ENCODE assay signal across 8 cellular contexts in the genomic region with DNA sequence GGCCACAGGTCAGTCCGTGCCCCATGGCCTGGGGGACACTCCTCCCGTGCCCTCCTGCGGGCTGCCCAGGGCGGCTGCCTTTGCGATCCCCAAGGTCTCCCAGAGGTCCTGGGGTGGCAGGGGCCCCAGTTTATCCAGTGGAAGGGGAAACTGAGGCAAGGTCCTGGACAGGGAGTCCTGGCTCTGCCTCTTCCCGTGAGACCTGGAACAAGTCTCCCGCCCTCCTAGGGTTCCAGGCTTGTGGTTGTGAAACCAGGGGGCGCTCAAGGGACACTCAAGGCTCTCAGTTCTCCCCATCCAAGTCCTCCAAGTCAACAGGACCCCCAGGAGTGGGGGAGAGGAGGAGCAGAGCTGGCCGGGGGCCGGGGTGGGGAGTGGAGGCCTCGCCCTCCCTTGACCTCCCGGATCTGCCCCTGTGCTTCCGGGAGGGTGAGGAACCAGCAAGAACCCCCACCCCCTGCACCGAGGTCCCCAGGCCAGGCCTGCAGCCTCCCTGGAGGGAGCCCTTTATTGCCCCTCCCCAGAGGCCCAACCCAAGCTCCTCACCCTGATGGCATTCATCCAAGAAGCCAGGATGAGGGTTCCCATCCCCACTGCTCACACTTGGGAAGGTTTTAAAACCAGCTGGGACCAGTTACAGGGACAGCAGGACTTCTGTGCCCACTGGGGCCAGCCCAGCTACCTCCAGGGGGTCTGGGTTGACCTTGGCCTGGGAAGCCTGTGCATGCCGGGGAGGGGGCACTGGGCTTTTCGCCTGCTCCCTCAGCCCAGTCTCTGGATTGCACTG. TPM values are rescaled to one million over a fixed set of nuclear protein-coding genes. Genes with fewer than 3 reads are reported as not detected.
DNase-seq lines count a peak whose midpoint lies in the region; ATAC-seq and TF ChIP-seq lines count a peak whose summit lies in the region.

No MANE protein-coding gene starts in this region.

- DNase-seq in EH (ENCODE audit: low read depth), result peak; percentile 25
- peak in 1 of 2 experiments; percentile 12 for DNase-seq in HL-60 (ENCODE audit: low read depth in 1 of 2, low spot score in 1 of 2)
- peak; percentile 34 for DNase-seq in UCSD-AML1 (lab: John Stamatoyannopoulos, UW; ENCODE audit: unreplicated experiment)
- no peak for DNase-seq in kidney epithelial cell (ENCODE audit: low read depth)
- DNase-seq in NCI-H2227 treated with DMSO at 0.1 percent for 48 hours (lab: John Stamatoyannopoulos, UW), result no peak
- DNase-seq in GM19240 (ENCODE audit: insufficient read length, low spot score), result no peak

- H3K36me3 ChIP-seq in kidney epithelial cell (ENCODE audit: control insufficient read depth, insufficient read depth, low read length), result no peaks in the 10 kb centered on the region

- H3K27ac ChIP-seq in HL-60 (replicated peaks), result no peak overlapping the region

- ATAC-seq in HG03439 (IDR thresholded peaks at IDR 0.05; ENCODE audit: unreplicated experiment) (no peak), GM19023 (IDR thresholded peaks at IDR 0.05; ENCODE audit: unreplicated experiment) (no peak)

- peak; percentile 4 for TF ChIP-seq CTCF in HL-60 (IDR thresholded peaks at IDR 0.05; ENCODE audit: insufficient read depth, low read length)
- TF ChIP-seq CTCF in kidney epithelial cell (IDR thresholded peaks at IDR 0.05; ENCODE audit: insufficient read depth, low read length, poor library complexity, severe bottlenecking), result peak; percentile 49

- H3K27me3 ChIP-seq in HL-60 (ENCODE audit: insufficient read depth, poor library complexity, severe bottlenecking), result peaks cover 11% of the 10 kb centered on the region
- H3K27me3 ChIP-seq in kidney epithelial cell (ENCODE audit: control insufficient read depth, insufficient read depth, low read length), result peaks cover 53% of the 10 kb centered on the region

- H3K4me3 ChIP-seq in HL-60 (replicated peaks; ENCODE audit: insufficient read depth, low read length), result no peak overlapping the region
- H3K4me3 ChIP-seq in kidney epithelial cell (ENCODE audit: low read depth, low read length), result no peak overlapping the region

RNA-seq across cellular contexts. Expression of gene TMEM250, which starts 24.7 kb away (rescaled TPM):
- 60.3 and 64.8 TPM in 2 replicates for total RNA-seq in kidney epithelial cell

RNA-seq across cellular contexts. Expression of gene NACC2, which starts 48.3 kb away (rescaled TPM):
- total RNA-seq in kidney epithelial cell, result 26.0 and 26.6 TPM in 2 replicates

Comparison
In these comparisons a context has a peak if more than half of its experiments do, and no peak if none do; other contexts are left out.
1. DNase-seq: peak in EH (single experiment) and UCSD-AML1 (single experiment); none in kidney epithelial cell (single experiment), NCI-H2227 treated with DMSO at 0.1 percent for 48 hours (single experiment) and GM19240 (single experiment).